ENCODE assay signal across 13 cellular contexts in the genomic region with DNA sequence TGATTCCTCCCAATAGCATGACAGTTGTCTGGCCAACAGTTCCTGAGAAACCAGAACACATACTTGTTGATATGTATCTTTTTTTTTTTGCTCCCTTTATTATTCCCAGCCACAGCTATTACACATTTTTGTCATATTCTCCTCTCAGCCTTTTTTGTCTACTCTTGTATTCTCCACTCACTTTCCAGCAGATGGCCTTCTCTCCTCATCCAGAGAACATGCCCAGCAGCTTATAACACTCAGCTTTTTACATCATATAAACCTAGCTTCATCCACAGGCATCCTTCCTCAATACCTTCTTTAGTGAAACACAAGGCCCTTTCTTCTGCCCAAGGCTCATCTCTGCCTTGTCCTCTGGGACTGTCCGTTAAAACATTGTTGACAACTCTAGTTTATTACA.
DNase-seq lines count a peak whose midpoint lies in the region; FAIRE-seq and TF ChIP-seq lines count a peak whose summit lies in the region.
"Had no signal": no experiment of that assay in that cellular context is flagged by ENCODE, and none has a peak within 500 bp of the region (broad histone marks: within the 10 kb centered on the region; RNA-seq: fewer than 3 reads in every experiment).

No MANE protein-coding gene starts in this region.

- no peak for FAIRE-seq in frontal cortex (lab: Jason Lieb, UNC)
- FAIRE-seq: G401.6 had no signal

- H3K9ac ChIP-seq in Karpas-422 (ENCODE audit: low read length) = no peak overlapping the region

- H3K27ac ChIP-seq in Karpas-422 (ENCODE audit: low read length) = no peak overlapping the region
- no peak overlapping the region for H3K27ac ChIP-seq in Peyer's patch
- H3K27ac ChIP-seq: SJSA1 had no signal

- H3K4me2 ChIP-seq in Karpas-422 (ENCODE audit: low read depth, low read length, poor library complexity, severe bottlenecking) = no peak overlapping the region

- H3K36me3 ChIP-seq in BJ (ENCODE audit: control insufficient read depth, insufficient read depth, low read length) (no peaks in the 10 kb centered on the region), Karpas-422 (ENCODE audit: insufficient read depth, low read length) (no peaks in the 10 kb centered on the region), Peyer's patch (no peaks in the 10 kb centered on the region)
- H3K36me3 ChIP-seq: SJSA1 had no signal

- TF ChIP-seq CTCF in BJ (IDR thresholded peaks at IDR 0.05; ENCODE audit: insufficient read depth, low read depth, low read length) (0 out of 2 replicates have a peak, but pooled peaks have one; percentile 18), fibroblast of villous mesenchyme (IDR thresholded peaks at IDR 0.05; ENCODE audit: insufficient read depth, low read depth, low read length) (peak; percentile 37), Peyer's patch (IDR thresholded peaks at IDR 0.05) (no peak)

- H3K9me3 ChIP-seq in Karpas-422 (ENCODE audit: low read length) (no peaks in the 10 kb centered on the region), Peyer's patch (no peaks in the 10 kb centered on the region)
- H3K9me3 ChIP-seq: SJSA1 had no signal

- no peak overlapping the region for H2AFZ ChIP-seq in Karpas-422 (ENCODE audit: low read length)

- POLR2A ChIA-PET in BJ (lab: Charles Lee) = no interaction called here

- H3K4me1 ChIP-seq in Karpas-422 (ENCODE audit: low read length) (no peaks in the 10 kb centered on the region), Peyer's patch (no peaks in the 10 kb centered on the region)
- H3K4me1 ChIP-seq: SJSA1 had no signal

- CTCF ChIA-PET in BJ (lab: Yijun Ruan, JAX) = interaction anchor here (0.8 to 1.4 kb wide), 3 partner anchors 50 to 63 kb away, joined by 3 read pairs; no protein-coding TSS in a partner anchor

- H3K27me3 ChIP-seq in BJ (ENCODE audit: control insufficient read depth, insufficient read depth, low read length) = no peaks in the 10 kb centered on the region
- H3K27me3 ChIP-seq in Karpas-422 (ENCODE audit: low read length) = no peaks in the 10 kb centered on the region
- H3K27me3 ChIP-seq in Peyer's patch = no peaks in the 10 kb centered on the region
- H3K27me3 ChIP-seq: SJSA1 had no signal

- H4K20me1 ChIP-seq in Karpas-422 (ENCODE audit: insufficient read depth, low read depth, low read length) = no peaks in the 10 kb centered on the region

- H3K4me3 ChIP-seq in BJ (ENCODE audit: low read depth, low read length) = no peak overlapping the region
- no peak overlapping the region for H3K4me3 ChIP-seq in Karpas-422 (ENCODE audit: low read length)
- no peak overlapping the region for H3K4me3 ChIP-seq in fibroblast of villous mesenchyme (ENCODE audit: low read depth, low read length)
- H3K4me3 ChIP-seq in Peyer's patch = no peak overlapping the region
- H3K4me3 ChIP-seq: SJSA1 had no signal

- no peaks in the 10 kb centered on the region for H3K79me2 ChIP-seq in Karpas-422 (ENCODE audit: low read length)

- no peak for DNase-seq in BJ (ENCODE audit: low read depth)
- peak; percentile 50 for DNase-seq in Karpas-422
- DNase-seq in SW480 (ENCODE audit: low spot score) = peak; percentile 40
- peak; percentile 36 for DNase-seq in fibroblast of villous mesenchyme (ENCODE audit: low read depth)
- DNase-seq in Peyer's patch = no peak
- DNase-seq in stimulated activated CD4-positive, alpha-beta T cell treated with anti-CD3 and anti-CD28 coated beads, Interleukin-4, amount 100 ng/mL, for 24 hours = no peak
- DNase-seq in DMS79 treated with DMSO at 0.1 percent for 48 hours (lab: John Stamatoyannopoulos, UW) = no peak
- DNase-seq in frontal cortex (ENCODE audit: low spot score in 2 of 2) = no peak
- DNase-seq: activated CD4-positive, alpha-beta T cell treated with anti-CD3 and anti-CD28 coated beads for 36 hours; activated gamma-delta T cell treated with Interleukin-2 at 50 U/mL for 16 hours; NCI-H1436 treated with DMSO at 0.1 percent for 48 hours had no signal

- no peak for TF ChIP-seq POLR2A in Peyer's patch (IDR thresholded peaks at IDR 0.05)

- no peaks in the 10 kb centered on the region for H3K9me2 ChIP-seq in Karpas-422 (replicated peaks; ENCODE audit: insufficient read depth, low read length)

Comparison
In these comparisons a context has a peak if more than half of its experiments do, and no peak if none do; other contexts are left out.
1. DNase-seq: peak in Karpas-422 (single experiment), SW480 (single experiment) and fibroblast of villous mesenchyme (single experiment); none in BJ (single experiment), Peyer's patch (0 of 3), stimulated activated CD4-positive, alpha-beta T cell treated with anti-CD3 and anti-CD28 coated beads, Interleukin-4, amount 100 ng/mL, for 24 hours (single experiment), DMS79 treated with DMSO at 0.1 percent for 48 hours (single experiment) and frontal cortex (0 of 2).
2. CTCF ChIP-seq: peak in BJ (single experiment) and fibroblast of villous mesenchyme (single experiment); none in Peyer's patch (0 of 6).